In genomic region chr6:6559994-6560393, GRCh38 we compare ENCODE assay signal across 1 cellular context.
TF ChIP-seq lines count a peak whose summit lies in the region.

No MANE protein-coding gene starts in this region.

TF ChIP-seq in HCT116, 20 proteins besides CTCF, POLR2A, EP300 and RAD21 (continued from another document):
- TF ChIP-seq, protein P1, sequence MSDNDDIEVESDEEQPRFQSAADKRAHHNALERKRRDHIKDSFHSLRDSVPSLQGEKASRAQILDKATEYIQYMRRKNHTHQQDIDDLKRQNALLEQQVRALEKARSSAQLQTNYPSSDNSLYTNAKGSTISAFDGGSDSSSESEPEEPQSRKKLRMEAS (IDR thresholded peaks at IDR 0.05), result no peak
- TF ChIP-seq CBX3 (IDR thresholded peaks at IDR 0.05; ENCODE audit: low read depth) (no peak), SIN3A (IDR thresholded peaks at IDR 0.05; ENCODE audit: low read depth) (no peak), FOSL1 (IDR thresholded peaks at IDR 0.05; ENCODE audit: low read depth) (no peak), REST (IDR thresholded peaks at IDR 0.05; ENCODE audit: low read depth) (no peak)
TF ChIP-seq in HCT116: peak in this region for 2.
